28 cellular contexts compared by ENCODE assay signal in genomic region chr11:531826-532511, GRCh38. TPM values are rescaled to one million over a fixed set of nuclear protein-coding genes. Genes with fewer than 3 reads are reported as not detected.
DNase-seq lines count a peak whose midpoint lies in the region; ATAC-seq and TF ChIP-seq lines count a peak whose summit lies in the region.
"Had no signal": no experiment of that assay in that cellular context is flagged by ENCODE, and none has a peak within 500 bp of the region (broad histone marks: within the 10 kb centered on the region; RNA-seq: fewer than 3 reads in every experiment).

No MANE protein-coding gene starts in this region.

- H3K36me3 ChIP-seq in H7 (replicated peaks; ENCODE audit: control insufficient read depth, insufficient read depth, low read length) (peaks cover 3% of the 10 kb centered on the region), osteoblast (ENCODE audit: insufficient read depth, low read length) (peaks cover 13% of the 10 kb centered on the region)
- H3K36me3 ChIP-seq: ovary had no signal

- peaks cover 16% of the 10 kb centered on the region for H3K79me2 ChIP-seq in osteoblast (ENCODE audit: insufficient read depth, low read length)

- H3K4me2 ChIP-seq in osteoblast (ENCODE audit: insufficient read depth, low read length) = no peak overlapping the region
- H3K4me2 ChIP-seq: PC-9 had no signal

- CTCF ChIA-PET in activated CD4-positive, alpha-beta T cell treated with anti-CD3 and anti-CD28 coated beads for 36 hours (lab: Charles Lee) = interaction anchor here (0.6 kb wide), 1 partner anchor 15 kb away, joined by 3 read pairs; no protein-coding TSS in a partner anchor

- H3K9me3 Mint-ChIP-seq in activated T-cell treated with anti-CD3 and anti-CD28 coated beads, Interleukin-2, amount 50 U/mL, for 24 hours = no peaks in the 10 kb centered on the region
- no peaks in the 10 kb centered on the region for H3K9me3 Mint-ChIP-seq in activated T-cell treated with anti-CD3 and anti-CD28 coated beads, Interleukin-2, amount 50 U/mL, for 72 hours
- no peaks in the 10 kb centered on the region for H3K9me3 Mint-ChIP-seq in chondrocyte (ENCODE audit: low read depth)
- no peaks in the 10 kb centered on the region for H3K9me3 Mint-ChIP-seq in activated CD4-positive, alpha-beta T cell treated with anti-CD3 and anti-CD28 coated beads for 36 hours (ENCODE audit: low read depth)
- H3K9me3 Mint-ChIP-seq: activated B cell treated with CpG ODN at 0.5 μM for 24 hours; activated naive CD4-positive, alpha-beta T cell treated with anti-CD3 and anti-CD28 coated beads, Interleukin-2, amount 50 U/mL, for 72 hours; CD4-positive, alpha-beta memory T cell; stimulated activated effector memory CD8-positive, alpha-beta T cell treated with anti-CD3 and anti-CD28 coated beads, Interleukin-12 subunit alpha, Interleukin-12 subunit beta, amount 100 ng/mL, for 72 hours had no signal

- in situ Hi-C loops in KBM-7 (cut with MboI; ENCODE audit: low pct_unique_long_range_greater_than_20kb, low sequenced_read_pairs) = no loop called here

- DNase-seq in activated T-cell treated with anti-CD3 and anti-CD28 coated beads, Interleukin-2, amount 50 U/mL, for 24 hours = no peak
- no peak for DNase-seq in activated T-cell treated with anti-CD3 and anti-CD28 coated beads, Interleukin-2, amount 50 U/mL, for 72 hours
- DNase-seq in H7 = peak; percentile 42
- DNase-seq in chondrocyte (ENCODE audit: low spot score) = no peak
- peak; percentile 92 for DNase-seq in osteoblast (ENCODE audit: insufficient read length, low spot score, missing footprints)
- no peak for DNase-seq in activated CD4-positive, alpha-beta T cell treated with anti-CD3 and anti-CD28 coated beads for 36 hours
- no peak for DNase-seq in KBM-7
- DNase-seq: 8988T; activated B cell treated with CpG ODN at 0.5 μM for 24 hours; activated CD4-positive, alpha-beta T cell treated with anti-CD3 and anti-CD28 coated beads, Interleukin-2, amount 50 U/mL, for 48 hours; GOT3; NCI-H1092 treated with DMSO at 0.1 percent for 48 hours; NCI-H1930; NCI-H526; NK-92 treated with Interleukin-12 subunit alpha and Interleukin-12 subunit beta, amount 100 ng/mL, for 24 hours; ovary; PC-9; SHP77 treated with DMSO at 0.1 percent for 48 hours; stimulated activated CD4-positive, alpha-beta T cell treated with anti-CD3 and anti-CD28 coated beads, Interleukin-2, amount 100 ng/mL, for 48 hours; substantia nigra; SW 1271; T1000 had no signal

- H3K4me1 Mint-ChIP-seq in activated T-cell treated with anti-CD3 and anti-CD28 coated beads, Interleukin-2, amount 50 U/mL, for 24 hours (ENCODE audit: low read depth) = peaks cover 9% of the 10 kb centered on the region
- H3K4me1 Mint-ChIP-seq in activated T-cell treated with anti-CD3 and anti-CD28 coated beads, Interleukin-2, amount 50 U/mL, for 72 hours (ENCODE audit: low read depth) = peaks cover 6% of the 10 kb centered on the region
- peaks cover 7% of the 10 kb centered on the region for H3K4me1 Mint-ChIP-seq in chondrocyte (ENCODE audit: low read depth)
- H3K4me1 Mint-ChIP-seq in activated CD4-positive, alpha-beta T cell treated with anti-CD3 and anti-CD28 coated beads for 36 hours = peaks cover 9% of the 10 kb centered on the region

- no peaks in the 10 kb centered on the region for H3K9me3 ChIP-seq in osteoblast (ENCODE audit: low read depth, low read length)
- H3K9me3 ChIP-seq: ovary, spleen had no signal

- no peak overlapping the region for H3K27ac ChIP-seq in osteoblast (ENCODE audit: low read depth, low read length)
- H3K27ac ChIP-seq: ovary, PC-9 had no signal

- POLR2A ChIA-PET in activated CD4-positive, alpha-beta T cell treated with anti-CD3 and anti-CD28 coated beads for 36 hours (lab: Charles Lee) = interaction anchor here (0.6 kb wide), 1 partner anchor 287 kb away, joined by 3 read pairs; the partner anchor contains the start of gene PNPLA2

- ATAC-seq in activated T-cell treated with anti-CD3 and anti-CD28 coated beads, Interleukin-2, amount 50 U/mL, for 72 hours (replicated peaks in 1 of 2) = no peak
- ATAC-seq in activated CD4-positive, alpha-beta T cell treated with anti-CD3 and anti-CD28 coated beads for 36 hours = no peak
- no peak for ATAC-seq in GM19455 (IDR thresholded peaks at IDR 0.05; ENCODE audit: unreplicated experiment)
- ATAC-seq: activated naive CD4-positive, alpha-beta T cell treated with anti-CD3 and anti-CD28 coated beads, Interleukin-2, amount 50 U/mL, for 72 hours; stimulated activated effector memory CD8-positive, alpha-beta T cell treated with anti-CD3 and anti-CD28 coated beads, Interleukin-12 subunit alpha, Interleukin-12 subunit beta, amount 100 ng/mL, for 72 hours had no signal

- no peaks in the 10 kb centered on the region for H3K27me3 Mint-ChIP-seq in activated T-cell treated with anti-CD3 and anti-CD28 coated beads, Interleukin-2, amount 50 U/mL, for 24 hours
- H3K27me3 Mint-ChIP-seq in activated T-cell treated with anti-CD3 and anti-CD28 coated beads, Interleukin-2, amount 50 U/mL, for 72 hours (ENCODE audit: low read depth) = no peaks in the 10 kb centered on the region
- no peaks in the 10 kb centered on the region for H3K27me3 Mint-ChIP-seq in chondrocyte (ENCODE audit: low read depth)
- no peaks in the 10 kb centered on the region for H3K27me3 Mint-ChIP-seq in activated CD4-positive, alpha-beta T cell treated with anti-CD3 and anti-CD28 coated beads for 36 hours
- H3K27me3 Mint-ChIP-seq: activated B cell treated with CpG ODN at 0.5 μM for 24 hours; CD4-positive, alpha-beta memory T cell had no signal

- intact Hi-C loops in activated CD4-positive, alpha-beta T cell treated with anti-CD3 and anti-CD28 coated beads for 36 hours (cut with DNase I, micrococcal nuclease) = no loop called here

- peak overlapping the region; percentile 41 for H3K27ac Mint-ChIP-seq in activated T-cell treated with anti-CD3 and anti-CD28 coated beads, Interleukin-2, amount 50 U/mL, for 24 hours
- H3K27ac Mint-ChIP-seq in activated T-cell treated with anti-CD3 and anti-CD28 coated beads, Interleukin-2, amount 50 U/mL, for 72 hours = no peak overlapping the region
- peak overlapping the region; percentile 54 for H3K27ac Mint-ChIP-seq in chondrocyte (ENCODE audit: unreplicated experiment)
- H3K27ac Mint-ChIP-seq in activated CD4-positive, alpha-beta T cell treated with anti-CD3 and anti-CD28 coated beads for 36 hours = no peak overlapping the region
- H3K27ac Mint-ChIP-seq: activated B cell treated with CpG ODN at 0.5 μM for 24 hours; activated naive CD4-positive, alpha-beta T cell treated with anti-CD3 and anti-CD28 coated beads, Interleukin-2, amount 50 U/mL, for 72 hours; stimulated activated effector memory CD8-positive, alpha-beta T cell treated with anti-CD3 and anti-CD28 coated beads, Interleukin-12 subunit alpha, Interleukin-12 subunit beta, amount 100 ng/mL, for 72 hours had no signal

- H4K20me1 ChIP-seq in osteoblast (ENCODE audit: insufficient read depth, low read length) = peaks cover 23% of the 10 kb centered on the region

- H3K27me3 ChIP-seq in H7 (ENCODE audit: control insufficient read depth, insufficient read depth, low read length) (peaks cover 6% of the 10 kb centered on the region), osteoblast (ENCODE audit: insufficient read depth, low read length) (no peaks in the 10 kb centered on the region)
- H3K27me3 ChIP-seq: ovary had no signal

- H2AFZ ChIP-seq in osteoblast (ENCODE audit: low read length) = no peak overlapping the region
- H2AFZ ChIP-seq: PC-9 had no signal

- H3K4me3 Mint-ChIP-seq in activated T-cell treated with anti-CD3 and anti-CD28 coated beads, Interleukin-2, amount 50 U/mL, for 24 hours = peak overlapping the region; percentile 16
- peak overlapping the region in 1 of 2 donors; percentile 24 for H3K4me3 Mint-ChIP-seq in activated T-cell treated with anti-CD3 and anti-CD28 coated beads, Interleukin-2, amount 50 U/mL, for 72 hours
- H3K4me3 Mint-ChIP-seq in chondrocyte (ENCODE audit: unreplicated experiment) = peak overlapping the region; percentile 12
- no peak overlapping the region for H3K4me3 Mint-ChIP-seq in activated CD4-positive, alpha-beta T cell treated with anti-CD3 and anti-CD28 coated beads for 36 hours
- H3K4me3 Mint-ChIP-seq: activated B cell treated with CpG ODN at 0.5 μM for 24 hours; stimulated activated effector memory CD8-positive, alpha-beta T cell treated with anti-CD3 and anti-CD28 coated beads, Interleukin-12 subunit alpha, Interleukin-12 subunit beta, amount 100 ng/mL, for 72 hours had no signal

- no peak for TF ChIP-seq CTCF in chondrocyte (IDR thresholded peaks at IDR 0.05)
- no peak for TF ChIP-seq CTCF in osteoblast (IDR thresholded peaks at IDR 0.05; ENCODE audit: extremely low read depth, low read depth, low read length)

- H3K4me1 ChIP-seq in osteoblast (ENCODE audit: insufficient read depth, low read length) = peaks cover 14% of the 10 kb centered on the region

- H3K4me3 ChIP-seq in H7 (ENCODE audit: insufficient read depth, low read depth, low read length) (no peak overlapping the region), osteoblast (ENCODE audit: insufficient read depth, low read length) (no peak overlapping the region)
- H3K4me3 ChIP-seq: ovary, PC-9, spleen had no signal

- H3K36me3 Mint-ChIP-seq in activated T-cell treated with anti-CD3 and anti-CD28 coated beads, Interleukin-2, amount 50 U/mL, for 24 hours (ENCODE audit: low read depth) = peaks cover 25% of the 10 kb centered on the region
- H3K36me3 Mint-ChIP-seq in activated T-cell treated with anti-CD3 and anti-CD28 coated beads, Interleukin-2, amount 50 U/mL, for 72 hours (ENCODE audit: insufficient read depth in 2 of 2) = peaks cover 0 to 2% of the 10 kb centered on the region in 2 donors
- H3K36me3 Mint-ChIP-seq in chondrocyte (ENCODE audit: low read depth) = no peaks in the 10 kb centered on the region
- peaks cover 1% of the 10 kb centered on the region for H3K36me3 Mint-ChIP-seq in activated CD4-positive, alpha-beta T cell treated with anti-CD3 and anti-CD28 coated beads for 36 hours (ENCODE audit: low read depth)
- H3K36me3 Mint-ChIP-seq: activated naive CD4-positive, alpha-beta T cell treated with anti-CD3 and anti-CD28 coated beads, Interleukin-2, amount 50 U/mL, for 72 hours had no signal

RNA-seq across cellular contexts. Expression of gene HRAS, which starts 3.4 kb away (rescaled TPM):
- 10 to 100 TPM; 28.8 to 40.1 TPM for total RNA-seq in activated T-cell treated with anti-CD3 and anti-CD28 coated beads, Interleukin-2, amount 50 U/mL, for 72 hours
- total RNA-seq in H7 (2014; rRNA removed; shearing (Covaris generic)) = 27.1 and 57.9 TPM in 2 replicates
- total RNA-seq in chondrocyte = 65.1 to 77.7 TPM (median 68.0 TPM) in 3 replicates
- 28.6 and 35.7 TPM in 2 replicates for total RNA-seq in osteoblast
- 10 to 100 TPM; 26.8 to 41.9 TPM for total RNA-seq in activated CD4-positive, alpha-beta T cell treated with anti-CD3 and anti-CD28 coated beads for 36 hours

RNA-seq across cellular contexts. Expression of gene LRRC56, which starts 5.4 kb away (rescaled TPM):
- total RNA-seq in activated T-cell treated with anti-CD3 and anti-CD28 coated beads, Interleukin-2, amount 50 U/mL, for 72 hours = 1 to 10 TPM; 1.2 to 3.1 TPM
- 1.3 and 1.5 TPM in 2 replicates for total RNA-seq in H7 (2014; rRNA removed; shearing (Covaris generic))
- total RNA-seq in chondrocyte (2.6 to 2.9 TPM (median 2.7 TPM) in 3 replicates), osteoblast (0.88 and 1.1 TPM in 2 replicates)
- under 1 TPM; 0.96 to 0.98 TPM for total RNA-seq in activated CD4-positive, alpha-beta T cell treated with anti-CD3 and anti-CD28 coated beads for 36 hours

RNA-seq across cellular contexts. Expression of gene RNH1, which starts 24.9 kb away (rescaled TPM):
- 10 to 100 TPM; 88.9 to 95.3 TPM for total RNA-seq in activated T-cell treated with anti-CD3 and anti-CD28 coated beads, Interleukin-2, amount 50 U/mL, for 72 hours
- total RNA-seq in H7 (2014; rRNA removed; shearing (Covaris generic)) = 98.9 and 104 TPM in 2 replicates
- 146 to 166 TPM (median 161 TPM) in 3 replicates for total RNA-seq in chondrocyte
- 441 and 506 TPM in 2 replicates for total RNA-seq in osteoblast
- total RNA-seq in activated CD4-positive, alpha-beta T cell treated with anti-CD3 and anti-CD28 coated beads for 36 hours = 100 to 1,000 TPM; 111 to 116 TPM

RNA-seq across cellular contexts. Expression of gene LMNTD2, which starts 28.6 kb away (rescaled TPM):
- total RNA-seq in activated T-cell treated with anti-CD3 and anti-CD28 coated beads, Interleukin-2, amount 50 U/mL, for 72 hours = 1 to 10 TPM; 3.1 to 5.5 TPM
- total RNA-seq in H7 (2014; rRNA removed; shearing (Covaris generic)) = 2.7 and 4.0 TPM in 2 replicates
- total RNA-seq in chondrocyte = 3.8 to 6.1 TPM (median 5.5 TPM) in 3 replicates
- 0.29 and 0.36 TPM in 2 replicates for total RNA-seq in osteoblast
- total RNA-seq in activated CD4-positive, alpha-beta T cell treated with anti-CD3 and anti-CD28 coated beads for 36 hours = 1 to 10 TPM; 2.7 to 4.9 TPM
- total RNA-seq: frontal cortex had no signal

RNA-seq across cellular contexts. Expression of gene RASSF7, which starts 28.8 kb away (rescaled TPM):
- total RNA-seq in activated T-cell treated with anti-CD3 and anti-CD28 coated beads, Interleukin-2, amount 50 U/mL, for 72 hours = 10 to 100 TPM; 13.5 to 14.2 TPM
- total RNA-seq in H7 (2014; rRNA removed; shearing (Covaris generic)) = 28.2 and 37.0 TPM in 2 replicates
- 20.0 to 31.3 TPM (median 28.7 TPM) in 3 replicates for total RNA-seq in chondrocyte
- 2.4 and 6.2 TPM in 2 replicates for total RNA-seq in osteoblast
- 10 to 100 TPM; 16.8 TPM for total RNA-seq in activated CD4-positive, alpha-beta T cell treated with anti-CD3 and anti-CD28 coated beads for 36 hours

Comparison
In these comparisons a context has a peak if more than half of its experiments do, and no peak if none do; other contexts are left out.
1. H3K27ac Mint-ChIP-seq: peak in activated T-cell treated with anti-CD3 and anti-CD28 coated beads, Interleukin-2, amount 50 U/mL, for 24 hours (single experiment) and chondrocyte (single experiment); none in activated T-cell treated with anti-CD3 and anti-CD28 coated beads, Interleukin-2, amount 50 U/mL, for 72 hours (single experiment) and activated CD4-positive, alpha-beta T cell treated with anti-CD3 and anti-CD28 coated beads for 36 hours (single experiment).
2. DNase-seq: peak in H7 (single experiment) and osteoblast (single experiment); none in activated T-cell treated with anti-CD3 and anti-CD28 coated beads, Interleukin-2, amount 50 U/mL, for 24 hours (single experiment), activated T-cell treated with anti-CD3 and anti-CD28 coated beads, Interleukin-2, amount 50 U/mL, for 72 hours (0 of 2), chondrocyte (single experiment), activated CD4-positive, alpha-beta T cell treated with anti-CD3 and anti-CD28 coated beads for 36 hours (single experiment) and KBM-7 (single experiment).